ENCODE assay signal across 1 cellular context in the genomic region with DNA sequence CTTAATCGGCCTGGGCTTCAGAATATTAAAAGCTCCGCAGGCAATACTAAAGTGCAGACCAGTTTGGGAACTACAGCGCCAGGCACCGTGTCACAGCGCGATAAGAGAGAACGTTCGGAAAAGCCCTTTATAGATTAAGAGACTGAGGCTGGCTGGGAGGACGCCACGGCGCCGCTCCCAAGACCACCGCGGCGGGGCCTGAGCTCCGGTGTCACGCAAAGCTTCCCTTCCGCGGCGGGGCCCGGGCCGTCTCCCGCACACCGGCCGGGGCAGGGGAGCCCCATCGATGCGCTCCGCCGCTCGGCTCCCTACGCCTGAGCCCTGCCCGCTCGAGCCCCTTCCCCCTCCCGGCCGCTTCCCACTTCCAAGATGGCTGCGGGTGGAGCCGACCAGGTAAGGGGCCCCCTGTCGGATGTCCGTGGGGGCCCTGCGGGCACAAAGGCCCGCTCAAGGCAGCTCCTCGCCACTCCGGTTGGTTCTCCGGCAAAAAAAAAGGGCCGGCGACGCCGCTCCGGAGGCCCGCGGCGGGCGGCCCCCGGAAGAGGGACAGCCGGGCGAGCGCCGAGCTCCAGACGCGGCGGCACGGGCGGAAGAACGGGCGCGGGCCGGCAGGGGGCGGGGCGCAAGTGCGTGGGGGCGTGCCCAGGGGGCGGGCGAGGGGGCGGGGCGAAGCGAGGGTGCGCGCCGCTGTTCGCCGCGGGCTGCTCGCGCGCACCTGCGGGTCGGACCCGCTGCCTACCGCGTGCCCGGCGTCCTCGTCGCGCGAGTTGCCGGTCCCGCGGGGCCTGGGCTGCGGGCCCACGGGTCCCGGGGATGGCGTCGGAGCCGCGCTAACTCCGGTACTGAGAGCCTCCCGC.
TF ChIP-seq lines count a peak whose summit lies in the region.

A gene with protein sequence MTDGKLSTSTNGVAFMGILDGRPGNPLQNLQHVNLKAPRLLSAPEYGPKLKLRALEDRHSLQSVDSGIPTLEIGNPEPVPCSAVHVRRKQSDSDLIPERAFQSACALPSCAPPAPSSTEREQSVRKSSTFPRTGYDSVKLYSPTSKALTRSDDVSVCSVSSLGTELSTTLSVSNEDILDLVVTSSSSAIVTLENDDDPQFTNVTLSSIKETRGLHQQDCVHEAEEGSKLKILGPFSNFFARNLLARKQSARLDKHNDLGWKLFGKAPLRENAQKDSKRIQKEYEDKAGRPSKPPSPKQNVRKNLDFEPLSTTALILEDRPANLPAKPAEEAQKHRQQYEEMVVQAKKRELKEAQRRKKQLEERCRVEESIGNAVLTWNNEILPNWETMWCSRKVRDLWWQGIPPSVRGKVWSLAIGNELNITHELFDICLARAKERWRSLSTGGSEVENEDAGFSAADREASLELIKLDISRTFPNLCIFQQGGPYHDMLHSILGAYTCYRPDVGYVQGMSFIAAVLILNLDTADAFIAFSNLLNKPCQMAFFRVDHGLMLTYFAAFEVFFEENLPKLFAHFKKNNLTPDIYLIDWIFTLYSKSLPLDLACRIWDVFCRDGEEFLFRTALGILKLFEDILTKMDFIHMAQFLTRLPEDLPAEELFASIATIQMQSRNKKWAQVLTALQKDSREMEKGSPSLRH (plus strand): TSS at position 714 of the 857 bp plus-strand sequence. CDS start 13,564 bp downstream, outside the sequence.

TF ChIP-seq in K562, 482 proteins besides CTCF, POLR2A, EP300 and RAD21 (continued from another document):
- TF ChIP-seq, protein P1, sequence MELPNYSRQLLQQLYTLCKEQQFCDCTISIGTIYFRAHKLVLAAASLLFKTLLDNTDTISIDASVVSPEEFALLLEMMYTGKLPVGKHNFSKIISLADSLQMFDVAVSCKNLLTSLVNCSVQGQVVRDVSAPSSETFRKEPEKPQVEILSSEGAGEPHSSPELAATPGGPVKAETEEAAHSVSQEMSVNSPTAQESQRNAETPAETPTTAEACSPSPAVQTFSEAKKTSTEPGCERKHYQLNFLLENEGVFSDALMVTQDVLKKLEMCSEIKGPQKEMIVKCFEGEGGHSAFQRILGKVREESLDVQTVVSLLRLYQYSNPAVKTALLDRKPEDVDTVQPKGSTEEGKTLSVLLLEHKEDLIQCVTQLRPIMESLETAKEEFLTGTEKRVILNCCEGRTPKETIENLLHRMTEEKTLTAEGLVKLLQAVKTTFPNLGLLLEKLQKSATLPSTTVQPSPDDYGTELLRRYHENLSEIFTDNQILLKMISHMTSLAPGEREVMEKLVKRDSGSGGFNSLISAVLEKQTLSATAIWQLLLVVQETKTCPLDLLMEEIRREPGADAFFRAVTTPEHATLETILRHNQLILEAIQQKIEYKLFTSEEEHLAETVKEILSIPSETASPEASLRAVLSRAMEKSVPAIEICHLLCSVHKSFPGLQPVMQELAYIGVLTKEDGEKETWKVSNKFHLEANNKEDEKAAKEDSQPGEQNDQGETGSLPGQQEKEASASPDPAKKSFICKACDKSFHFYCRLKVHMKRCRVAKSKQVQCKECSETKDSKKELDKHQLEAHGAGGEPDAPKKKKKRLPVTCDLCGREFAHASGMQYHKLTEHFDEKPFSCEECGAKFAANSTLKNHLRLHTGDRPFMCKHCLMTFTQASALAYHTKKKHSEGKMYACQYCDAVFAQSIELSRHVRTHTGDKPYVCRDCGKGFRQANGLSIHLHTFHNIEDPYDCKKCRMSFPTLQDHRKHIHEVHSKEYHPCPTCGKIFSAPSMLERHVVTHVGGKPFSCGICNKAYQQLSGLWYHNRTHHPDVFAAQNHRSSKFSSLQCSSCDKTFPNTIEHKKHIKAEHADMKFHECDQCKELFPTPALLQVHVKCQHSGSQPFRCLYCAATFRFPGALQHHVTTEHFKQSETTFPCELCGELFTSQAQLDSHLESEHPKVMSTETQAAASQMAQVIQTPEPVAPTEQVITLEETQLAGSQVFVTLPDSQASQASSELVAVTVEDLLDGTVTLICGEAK (IDR thresholded peaks at IDR 0.05) = peak; percentile 77
- TF ChIP-seq, protein P1 (CRISPR knock-in tag; IDR thresholded peaks at IDR 0.05) = no peak
- TF ChIP-seq ADNP (tag; IDR thresholded peaks at IDR 0.05) (no peak), SPI1 (IDR thresholded peaks at IDR 0.05; ENCODE audit: borderline replicate concordance, low read depth, low read length) (peak; percentile 28; the same call in 1 of the 2 replicates), MEF2D (tag; conservative IDR thresholded peaks at IDR 0.05; ENCODE audit: low read depth) (no peak), PHTF2 (CRISPR knock-in tag; IDR thresholded peaks at IDR 0.05) (no peak), YBX1 (IDR thresholded peaks at IDR 0.05) (no peak), BCOR (IDR thresholded peaks at IDR 0.05) (0 out of 2 replicates have a peak, but pooled peaks have one; percentile 27)
- TF ChIP-seq, protein P2, sequence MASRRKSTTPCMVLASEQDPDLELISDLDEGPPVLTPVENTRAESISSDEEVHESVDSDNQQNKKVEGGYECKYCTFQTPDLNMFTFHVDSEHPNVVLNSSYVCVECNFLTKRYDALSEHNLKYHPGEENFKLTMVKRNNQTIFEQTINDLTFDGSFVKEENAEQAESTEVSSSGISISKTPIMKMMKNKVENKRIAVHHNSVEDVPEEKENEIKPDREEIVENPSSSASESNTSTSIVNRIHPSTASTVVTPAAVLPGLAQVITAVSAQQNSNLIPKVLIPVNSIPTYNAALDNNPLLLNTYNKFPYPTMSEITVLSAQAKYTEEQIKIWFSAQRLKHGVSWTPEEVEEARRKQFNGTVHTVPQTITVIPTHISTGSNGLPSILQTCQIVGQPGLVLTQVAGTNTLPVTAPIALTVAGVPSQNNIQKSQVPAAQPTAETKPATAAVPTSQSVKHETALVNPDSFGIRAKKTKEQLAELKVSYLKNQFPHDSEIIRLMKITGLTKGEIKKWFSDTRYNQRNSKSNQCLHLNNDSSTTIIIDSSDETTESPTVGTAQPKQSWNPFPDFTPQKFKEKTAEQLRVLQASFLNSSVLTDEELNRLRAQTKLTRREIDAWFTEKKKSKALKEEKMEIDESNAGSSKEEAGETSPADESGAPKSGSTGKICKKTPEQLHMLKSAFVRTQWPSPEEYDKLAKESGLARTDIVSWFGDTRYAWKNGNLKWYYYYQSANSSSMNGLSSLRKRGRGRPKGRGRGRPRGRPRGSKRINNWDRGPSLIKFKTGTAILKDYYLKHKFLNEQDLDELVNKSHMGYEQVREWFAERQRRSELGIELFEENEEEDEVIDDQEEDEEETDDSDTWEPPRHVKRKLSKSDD (conservative IDR thresholded peaks at IDR 0.05; ENCODE audit: low read length) = no peak
- TF ChIP-seq, protein P3, sequence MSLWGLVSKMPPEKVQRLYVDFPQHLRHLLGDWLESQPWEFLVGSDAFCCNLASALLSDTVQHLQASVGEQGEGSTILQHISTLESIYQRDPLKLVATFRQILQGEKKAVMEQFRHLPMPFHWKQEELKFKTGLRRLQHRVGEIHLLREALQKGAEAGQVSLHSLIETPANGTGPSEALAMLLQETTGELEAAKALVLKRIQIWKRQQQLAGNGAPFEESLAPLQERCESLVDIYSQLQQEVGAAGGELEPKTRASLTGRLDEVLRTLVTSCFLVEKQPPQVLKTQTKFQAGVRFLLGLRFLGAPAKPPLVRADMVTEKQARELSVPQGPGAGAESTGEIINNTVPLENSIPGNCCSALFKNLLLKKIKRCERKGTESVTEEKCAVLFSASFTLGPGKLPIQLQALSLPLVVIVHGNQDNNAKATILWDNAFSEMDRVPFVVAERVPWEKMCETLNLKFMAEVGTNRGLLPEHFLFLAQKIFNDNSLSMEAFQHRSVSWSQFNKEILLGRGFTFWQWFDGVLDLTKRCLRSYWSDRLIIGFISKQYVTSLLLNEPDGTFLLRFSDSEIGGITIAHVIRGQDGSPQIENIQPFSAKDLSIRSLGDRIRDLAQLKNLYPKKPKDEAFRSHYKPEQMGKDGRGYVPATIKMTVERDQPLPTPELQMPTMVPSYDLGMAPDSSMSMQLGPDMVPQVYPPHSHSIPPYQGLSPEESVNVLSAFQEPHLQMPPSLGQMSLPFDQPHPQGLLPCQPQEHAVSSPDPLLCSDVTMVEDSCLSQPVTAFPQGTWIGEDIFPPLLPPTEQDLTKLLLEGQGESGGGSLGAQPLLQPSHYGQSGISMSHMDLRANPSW (CRISPR knock-in tag; IDR thresholded peaks at IDR 0.05) = no peak
- TF ChIP-seq, protein P4, sequence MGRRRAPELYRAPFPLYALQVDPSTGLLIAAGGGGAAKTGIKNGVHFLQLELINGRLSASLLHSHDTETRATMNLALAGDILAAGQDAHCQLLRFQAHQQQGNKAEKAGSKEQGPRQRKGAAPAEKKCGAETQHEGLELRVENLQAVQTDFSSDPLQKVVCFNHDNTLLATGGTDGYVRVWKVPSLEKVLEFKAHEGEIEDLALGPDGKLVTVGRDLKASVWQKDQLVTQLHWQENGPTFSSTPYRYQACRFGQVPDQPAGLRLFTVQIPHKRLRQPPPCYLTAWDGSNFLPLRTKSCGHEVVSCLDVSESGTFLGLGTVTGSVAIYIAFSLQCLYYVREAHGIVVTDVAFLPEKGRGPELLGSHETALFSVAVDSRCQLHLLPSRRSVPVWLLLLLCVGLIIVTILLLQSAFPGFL (CRISPR knock-in tag; IDR thresholded peaks at IDR 0.05) = 0 out of 2 replicates have a peak, but pooled peaks have one; percentile 20
- TF ChIP-seq, protein P5, sequence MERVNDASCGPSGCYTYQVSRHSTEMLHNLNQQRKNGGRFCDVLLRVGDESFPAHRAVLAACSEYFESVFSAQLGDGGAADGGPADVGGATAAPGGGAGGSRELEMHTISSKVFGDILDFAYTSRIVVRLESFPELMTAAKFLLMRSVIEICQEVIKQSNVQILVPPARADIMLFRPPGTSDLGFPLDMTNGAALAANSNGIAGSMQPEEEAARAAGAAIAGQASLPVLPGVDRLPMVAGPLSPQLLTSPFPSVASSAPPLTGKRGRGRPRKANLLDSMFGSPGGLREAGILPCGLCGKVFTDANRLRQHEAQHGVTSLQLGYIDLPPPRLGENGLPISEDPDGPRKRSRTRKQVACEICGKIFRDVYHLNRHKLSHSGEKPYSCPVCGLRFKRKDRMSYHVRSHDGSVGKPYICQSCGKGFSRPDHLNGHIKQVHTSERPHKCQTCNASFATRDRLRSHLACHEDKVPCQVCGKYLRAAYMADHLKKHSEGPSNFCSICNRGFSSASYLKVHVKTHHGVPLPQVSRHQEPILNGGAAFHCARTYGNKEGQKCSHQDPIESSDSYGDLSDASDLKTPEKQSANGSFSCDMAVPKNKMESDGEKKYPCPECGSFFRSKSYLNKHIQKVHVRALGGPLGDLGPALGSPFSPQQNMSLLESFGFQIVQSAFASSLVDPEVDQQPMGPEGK (CRISPR knock-in tag; IDR thresholded peaks at IDR 0.05; ENCODE audit: borderline replicate concordance) = no peak
- TF ChIP-seq, protein P6, sequence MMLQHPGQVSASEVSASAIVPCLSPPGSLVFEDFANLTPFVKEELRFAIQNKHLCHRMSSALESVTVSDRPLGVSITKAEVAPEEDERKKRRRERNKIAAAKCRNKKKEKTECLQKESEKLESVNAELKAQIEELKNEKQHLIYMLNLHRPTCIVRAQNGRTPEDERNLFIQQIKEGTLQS (IDR thresholded peaks at IDR 0.05) = no peak
- TF ChIP-seq, protein P6 (CRISPR knock-in tag; conservative IDR thresholded peaks at IDR 0.05) = peak; percentile 79; the same call in 1 of the 2 replicates
- TF ChIP-seq, protein P7, sequence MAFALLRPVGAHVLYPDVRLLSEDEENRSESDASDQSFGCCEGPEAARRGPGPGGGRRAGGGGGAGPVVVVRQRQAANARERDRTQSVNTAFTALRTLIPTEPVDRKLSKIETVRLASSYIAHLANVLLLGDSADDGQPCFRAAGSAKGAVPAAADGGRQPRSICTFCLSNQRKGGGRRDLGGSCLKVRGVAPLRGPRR (CRISPR knock-in tag; IDR thresholded peaks at IDR 0.05) = no peak
TF ChIP-seq in K562: peak in this region for 123.
